In the genomic region with DNA sequence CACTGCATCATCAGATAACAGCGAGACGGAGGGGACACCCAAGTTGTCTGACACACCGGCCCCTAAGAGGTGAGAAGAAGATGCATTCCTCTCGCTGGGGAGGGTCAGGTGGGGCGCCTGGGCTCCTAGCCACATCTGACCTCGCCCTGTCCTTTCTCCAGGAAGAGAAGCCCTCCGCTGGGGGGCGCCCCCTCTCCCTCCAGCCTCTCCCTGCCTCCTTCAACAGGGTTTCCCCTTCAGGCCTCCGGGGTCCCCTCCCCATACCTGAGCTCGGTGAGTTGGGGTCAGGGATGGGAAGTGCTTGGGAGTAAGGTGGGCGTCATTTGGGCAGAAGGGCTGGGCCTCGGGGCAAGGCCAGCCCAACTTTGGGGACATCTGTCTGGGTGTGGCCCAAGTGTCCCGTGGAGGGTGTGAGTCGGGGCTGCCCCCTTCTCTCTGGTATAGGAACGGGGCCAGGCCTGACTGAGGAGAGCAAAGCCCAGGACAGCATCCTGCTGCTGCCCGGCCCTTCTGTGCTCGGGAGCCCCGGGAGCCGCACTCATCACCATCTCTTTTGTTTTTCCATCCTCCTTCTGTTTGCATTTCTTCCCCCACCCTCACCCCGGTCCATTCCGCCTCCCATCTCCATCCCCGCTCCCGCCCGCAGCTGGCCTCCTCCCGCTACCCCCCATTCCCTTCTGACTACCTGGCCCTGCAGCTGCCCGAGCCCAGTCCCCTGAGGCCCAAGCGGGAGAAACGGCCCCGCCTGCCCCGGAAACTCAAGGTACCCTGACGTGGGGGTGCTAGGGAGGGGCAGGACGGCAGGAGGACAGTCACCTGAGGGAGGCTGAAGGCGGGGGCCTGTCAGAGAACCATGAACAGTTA, we compare ENCODE assay signal across 2 cellular contexts.
A peak's percentile ranks its signal among the peaks of the same experiment; 100 is the strongest.
TF ChIP-seq lines count a peak whose summit lies in the region.

No MANE protein-coding gene starts in this region.

TF ChIP-seq in HEK293, 187 proteins besides CTCF, POLR2A, EP300 and RAD21 (continues in another document):
- TF ChIP-seq ZNF112 (tag by site-specific recombination; IDR thresholded peaks at IDR 0.05), result no peak
- no peak for TF ChIP-seq ZFP37 (tag by site-specific recombination; IDR thresholded peaks at IDR 0.05)
- peak; percentile 48 for TF ChIP-seq EGR2 (tag by site-specific recombination; IDR thresholded peaks at IDR 0.05; ENCODE audit: low read depth)
- TF ChIP-seq ZNF324 (tag by site-specific recombination; IDR thresholded peaks at IDR 0.05), result no peak
- no peak for TF ChIP-seq ZNF140 (tag by site-specific recombination; IDR thresholded peaks at IDR 0.05)
- no peak for TF ChIP-seq ZNF701 (tag by site-specific recombination; IDR thresholded peaks at IDR 0.05)
- TF ChIP-seq, protein P1, sequence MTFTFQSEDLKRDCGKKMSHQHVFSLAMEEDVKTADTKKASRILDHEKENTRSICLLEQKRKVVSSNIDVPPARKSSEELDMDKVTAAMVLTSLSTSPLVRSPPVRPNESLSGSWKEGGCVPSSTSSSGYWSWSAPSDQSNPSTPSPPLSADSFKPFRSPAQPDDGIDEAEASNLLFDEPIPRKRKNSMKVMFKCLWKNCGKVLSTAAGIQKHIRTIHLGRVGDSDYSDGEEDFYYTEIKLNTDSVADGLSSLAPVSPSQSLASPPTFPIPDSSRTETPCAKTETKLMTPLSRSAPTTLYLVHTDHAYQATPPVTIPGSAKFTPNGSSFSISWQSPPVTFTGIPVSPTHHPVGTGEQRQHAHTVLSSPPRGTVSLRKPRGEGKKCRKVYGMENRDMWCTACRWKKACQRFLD (tag by site-specific recombination; IDR thresholded peaks at IDR 0.05), result no peak
- TF ChIP-seq ZNF239 (tag by site-specific recombination; IDR thresholded peaks at IDR 0.05), result no peak
- no peak for TF ChIP-seq ZNF670 (tag by site-specific recombination; IDR thresholded peaks at IDR 0.05; ENCODE audit: low read depth)
- TF ChIP-seq ZEB2 (tag by site-specific recombination; IDR thresholded peaks at IDR 0.05), result no peak
- TF ChIP-seq, protein P2, sequence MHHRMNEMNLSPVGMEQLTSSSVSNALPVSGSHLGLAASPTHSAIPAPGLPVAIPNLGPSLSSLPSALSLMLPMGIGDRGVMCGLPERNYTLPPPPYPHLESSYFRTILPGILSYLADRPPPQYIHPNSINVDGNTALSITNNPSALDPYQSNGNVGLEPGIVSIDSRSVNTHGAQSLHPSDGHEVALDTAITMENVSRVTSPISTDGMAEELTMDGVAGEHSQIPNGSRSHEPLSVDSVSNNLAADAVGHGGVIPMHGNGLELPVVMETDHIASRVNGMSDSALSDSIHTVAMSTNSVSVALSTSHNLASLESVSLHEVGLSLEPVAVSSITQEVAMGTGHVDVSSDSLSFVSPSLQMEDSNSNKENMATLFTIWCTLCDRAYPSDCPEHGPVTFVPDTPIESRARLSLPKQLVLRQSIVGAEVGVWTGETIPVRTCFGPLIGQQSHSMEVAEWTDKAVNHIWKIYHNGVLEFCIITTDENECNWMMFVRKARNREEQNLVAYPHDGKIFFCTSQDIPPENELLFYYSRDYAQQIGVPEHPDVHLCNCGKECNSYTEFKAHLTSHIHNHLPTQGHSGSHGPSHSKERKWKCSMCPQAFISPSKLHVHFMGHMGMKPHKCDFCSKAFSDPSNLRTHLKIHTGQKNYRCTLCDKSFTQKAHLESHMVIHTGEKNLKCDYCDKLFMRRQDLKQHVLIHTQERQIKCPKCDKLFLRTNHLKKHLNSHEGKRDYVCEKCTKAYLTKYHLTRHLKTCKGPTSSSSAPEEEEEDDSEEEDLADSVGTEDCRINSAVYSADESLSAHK (tag by site-specific recombination; IDR thresholded peaks at IDR 0.05), result no peak
- TF ChIP-seq ZNF560 (tag by site-specific recombination; IDR thresholded peaks at IDR 0.05; ENCODE audit: borderline replicate concordance), result no peak
- TF ChIP-seq, protein P3, sequence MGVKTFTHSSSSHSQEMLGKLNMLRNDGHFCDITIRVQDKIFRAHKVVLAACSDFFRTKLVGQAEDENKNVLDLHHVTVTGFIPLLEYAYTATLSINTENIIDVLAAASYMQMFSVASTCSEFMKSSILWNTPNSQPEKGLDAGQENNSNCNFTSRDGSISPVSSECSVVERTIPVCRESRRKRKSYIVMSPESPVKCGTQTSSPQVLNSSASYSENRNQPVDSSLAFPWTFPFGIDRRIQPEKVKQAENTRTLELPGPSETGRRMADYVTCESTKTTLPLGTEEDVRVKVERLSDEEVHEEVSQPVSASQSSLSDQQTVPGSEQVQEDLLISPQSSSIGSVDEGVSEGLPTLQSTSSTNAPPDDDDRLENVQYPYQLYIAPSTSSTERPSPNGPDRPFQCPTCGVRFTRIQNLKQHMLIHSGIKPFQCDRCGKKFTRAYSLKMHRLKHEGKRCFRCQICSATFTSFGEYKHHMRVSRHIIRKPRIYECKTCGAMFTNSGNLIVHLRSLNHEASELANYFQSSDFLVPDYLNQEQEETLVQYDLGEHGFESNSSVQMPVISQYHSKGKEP (tag by site-specific recombination; IDR thresholded peaks at IDR 0.05), result no peak
- TF ChIP-seq KLF16 (tag by site-specific recombination; IDR thresholded peaks at IDR 0.05), result no peak
- no peak for TF ChIP-seq ZNF473 (tag by site-specific recombination; IDR thresholded peaks at IDR 0.05)
- TF ChIP-seq, protein P4, sequence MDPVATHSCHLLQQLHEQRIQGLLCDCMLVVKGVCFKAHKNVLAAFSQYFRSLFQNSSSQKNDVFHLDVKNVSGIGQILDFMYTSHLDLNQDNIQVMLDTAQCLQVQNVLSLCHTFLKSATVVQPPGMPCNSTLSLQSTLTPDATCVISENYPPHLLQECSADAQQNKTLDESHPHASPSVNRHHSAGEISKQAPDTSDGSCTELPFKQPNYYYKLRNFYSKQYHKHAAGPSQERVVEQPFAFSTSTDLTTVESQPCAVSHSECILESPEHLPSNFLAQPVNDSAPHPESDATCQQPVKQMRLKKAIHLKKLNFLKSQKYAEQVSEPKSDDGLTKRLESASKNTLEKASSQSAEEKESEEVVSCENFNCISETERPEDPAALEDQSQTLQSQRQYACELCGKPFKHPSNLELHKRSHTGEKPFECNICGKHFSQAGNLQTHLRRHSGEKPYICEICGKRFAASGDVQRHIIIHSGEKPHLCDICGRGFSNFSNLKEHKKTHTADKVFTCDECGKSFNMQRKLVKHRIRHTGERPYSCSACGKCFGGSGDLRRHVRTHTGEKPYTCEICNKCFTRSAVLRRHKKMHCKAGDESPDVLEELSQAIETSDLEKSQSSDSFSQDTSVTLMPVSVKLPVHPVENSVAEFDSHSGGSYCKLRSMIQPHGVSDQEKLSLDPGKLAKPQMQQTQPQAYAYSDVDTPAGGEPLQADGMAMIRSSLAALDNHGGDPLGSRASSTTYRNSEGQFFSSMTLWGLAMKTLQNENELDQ (tag by site-specific recombination; IDR thresholded peaks at IDR 0.05; ENCODE audit: low read depth), result no peak
- TF ChIP-seq, protein P5, sequence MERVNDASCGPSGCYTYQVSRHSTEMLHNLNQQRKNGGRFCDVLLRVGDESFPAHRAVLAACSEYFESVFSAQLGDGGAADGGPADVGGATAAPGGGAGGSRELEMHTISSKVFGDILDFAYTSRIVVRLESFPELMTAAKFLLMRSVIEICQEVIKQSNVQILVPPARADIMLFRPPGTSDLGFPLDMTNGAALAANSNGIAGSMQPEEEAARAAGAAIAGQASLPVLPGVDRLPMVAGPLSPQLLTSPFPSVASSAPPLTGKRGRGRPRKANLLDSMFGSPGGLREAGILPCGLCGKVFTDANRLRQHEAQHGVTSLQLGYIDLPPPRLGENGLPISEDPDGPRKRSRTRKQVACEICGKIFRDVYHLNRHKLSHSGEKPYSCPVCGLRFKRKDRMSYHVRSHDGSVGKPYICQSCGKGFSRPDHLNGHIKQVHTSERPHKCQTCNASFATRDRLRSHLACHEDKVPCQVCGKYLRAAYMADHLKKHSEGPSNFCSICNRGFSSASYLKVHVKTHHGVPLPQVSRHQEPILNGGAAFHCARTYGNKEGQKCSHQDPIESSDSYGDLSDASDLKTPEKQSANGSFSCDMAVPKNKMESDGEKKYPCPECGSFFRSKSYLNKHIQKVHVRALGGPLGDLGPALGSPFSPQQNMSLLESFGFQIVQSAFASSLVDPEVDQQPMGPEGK (tag by site-specific recombination; IDR thresholded peaks at IDR 0.05), result 0 out of 2 replicates have a peak, but pooled peaks have one; percentile 8

TF ChIP-seq in GM12878, 131 proteins besides CTCF, POLR2A, EP300 and RAD21:
- no peak for TF ChIP-seq ZNF24 (IDR thresholded peaks at IDR 0.05)
- TF ChIP-seq, protein P6, sequence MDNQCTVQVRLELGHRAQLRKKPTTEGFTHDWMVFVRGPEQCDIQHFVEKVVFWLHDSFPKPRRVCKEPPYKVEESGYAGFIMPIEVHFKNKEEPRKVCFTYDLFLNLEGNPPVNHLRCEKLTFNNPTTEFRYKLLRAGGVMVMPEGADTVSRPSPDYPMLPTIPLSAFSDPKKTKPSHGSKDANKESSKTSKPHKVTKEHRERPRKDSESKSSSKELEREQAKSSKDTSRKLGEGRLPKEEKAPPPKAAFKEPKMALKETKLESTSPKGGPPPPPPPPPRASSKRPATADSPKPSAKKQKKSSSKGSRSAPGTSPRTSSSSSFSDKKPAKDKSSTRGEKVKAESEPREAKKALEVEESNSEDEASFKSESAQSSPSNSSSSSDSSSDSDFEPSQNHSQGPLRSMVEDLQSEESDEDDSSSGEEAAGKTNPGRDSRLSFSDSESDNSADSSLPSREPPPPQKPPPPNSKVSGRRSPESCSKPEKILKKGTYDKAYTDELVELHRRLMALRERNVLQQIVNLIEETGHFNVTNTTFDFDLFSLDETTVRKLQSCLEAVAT (IDR thresholded peaks at IDR 0.05), result no peak
- no peak for TF ChIP-seq FOXM1 (IDR thresholded peaks at IDR 0.05; ENCODE audit: low read depth, low read length)
- no peak for TF ChIP-seq NR2F1 (conservative IDR thresholded peaks at IDR 0.05)
- TF ChIP-seq, protein P7, sequence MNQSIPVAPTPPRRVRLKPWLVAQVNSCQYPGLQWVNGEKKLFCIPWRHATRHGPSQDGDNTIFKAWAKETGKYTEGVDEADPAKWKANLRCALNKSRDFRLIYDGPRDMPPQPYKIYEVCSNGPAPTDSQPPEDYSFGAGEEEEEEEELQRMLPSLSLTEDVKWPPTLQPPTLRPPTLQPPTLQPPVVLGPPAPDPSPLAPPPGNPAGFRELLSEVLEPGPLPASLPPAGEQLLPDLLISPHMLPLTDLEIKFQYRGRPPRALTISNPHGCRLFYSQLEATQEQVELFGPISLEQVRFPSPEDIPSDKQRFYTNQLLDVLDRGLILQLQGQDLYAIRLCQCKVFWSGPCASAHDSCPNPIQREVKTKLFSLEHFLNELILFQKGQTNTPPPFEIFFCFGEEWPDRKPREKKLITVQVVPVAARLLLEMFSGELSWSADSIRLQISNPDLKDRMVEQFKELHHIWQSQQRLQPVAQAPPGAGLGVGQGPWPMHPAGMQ (IDR thresholded peaks at IDR 0.05; ENCODE audit: borderline replicate concordance), result no peak
- no peak for TF ChIP-seq BHLHE40 (IDR thresholded peaks at IDR 0.05; ENCODE audit: borderline replicate concordance in 1 of 2, low read depth in 2 of 2, low read length in 1 of 2)
- TF ChIP-seq TCF3 (IDR thresholded peaks at IDR 0.05; ENCODE audit: borderline replicate concordance, insufficient read depth, low read depth, low read length), result no peak
- no peak for TF ChIP-seq FOXK2 (IDR thresholded peaks at IDR 0.05)
- no peak for TF ChIP-seq STAT3 (IDR thresholded peaks at IDR 0.05; ENCODE audit: low read depth, low read length)
- no peak for TF ChIP-seq IKZF2 (IDR thresholded peaks at IDR 0.05)
- TF ChIP-seq, protein P8, sequence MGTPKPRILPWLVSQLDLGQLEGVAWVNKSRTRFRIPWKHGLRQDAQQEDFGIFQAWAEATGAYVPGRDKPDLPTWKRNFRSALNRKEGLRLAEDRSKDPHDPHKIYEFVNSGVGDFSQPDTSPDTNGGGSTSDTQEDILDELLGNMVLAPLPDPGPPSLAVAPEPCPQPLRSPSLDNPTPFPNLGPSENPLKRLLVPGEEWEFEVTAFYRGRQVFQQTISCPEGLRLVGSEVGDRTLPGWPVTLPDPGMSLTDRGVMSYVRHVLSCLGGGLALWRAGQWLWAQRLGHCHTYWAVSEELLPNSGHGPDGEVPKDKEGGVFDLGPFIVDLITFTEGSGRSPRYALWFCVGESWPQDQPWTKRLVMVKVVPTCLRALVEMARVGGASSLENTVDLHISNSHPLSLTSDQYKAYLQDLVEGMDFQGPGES (IDR thresholded peaks at IDR 0.05), result no peak
- TF ChIP-seq, protein P9, sequence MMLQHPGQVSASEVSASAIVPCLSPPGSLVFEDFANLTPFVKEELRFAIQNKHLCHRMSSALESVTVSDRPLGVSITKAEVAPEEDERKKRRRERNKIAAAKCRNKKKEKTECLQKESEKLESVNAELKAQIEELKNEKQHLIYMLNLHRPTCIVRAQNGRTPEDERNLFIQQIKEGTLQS (IDR thresholded peaks at IDR 0.05; ENCODE audit: borderline replicate concordance, extremely low read depth, low read depth, low read length), result no peak
- no peak for TF ChIP-seq RUNX3 (IDR thresholded peaks at IDR 0.05; ENCODE audit: low read length)
- no peak for TF ChIP-seq CBX3 (IDR thresholded peaks at IDR 0.05; ENCODE audit: borderline replicate concordance, low read depth)
- no peak for TF ChIP-seq IKZF1 (conservative IDR thresholded peaks at IDR 0.05)
- TF ChIP-seq MEF2B (IDR thresholded peaks at IDR 0.05; ENCODE audit: partially characterized antibody, poor library complexity, severe bottlenecking), result no peak
- TF ChIP-seq SUZ12 (IDR thresholded peaks at IDR 0.05; ENCODE audit: unreplicated experiment), result no peak
